19 cellular contexts compared by ENCODE assay signal in the genomic region with DNA sequence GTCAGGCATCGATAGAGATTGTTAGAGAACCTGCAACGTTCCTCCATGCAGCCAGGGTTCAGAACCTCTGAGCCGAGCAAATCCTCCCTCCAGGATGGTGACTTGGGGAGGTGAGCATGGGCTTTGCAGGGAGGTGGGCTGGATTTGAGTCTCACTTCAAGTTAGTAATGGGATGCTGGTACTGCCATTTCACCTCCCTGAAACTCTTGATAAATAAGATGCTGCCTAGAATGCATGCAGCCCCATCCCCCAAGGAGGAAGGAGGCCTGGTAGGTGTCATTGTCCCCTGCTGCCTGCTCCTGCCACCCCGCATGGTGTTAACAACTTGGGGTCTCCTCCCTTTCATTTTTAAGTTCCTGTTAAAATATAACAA. TPM values are rescaled to one million over a fixed set of nuclear protein-coding genes. Genes with fewer than 3 reads are reported as not detected.
DNase-seq lines count a peak whose midpoint lies in the region; ATAC-seq, FAIRE-seq and TF ChIP-seq lines count a peak whose summit lies in the region.
"Had no signal": no experiment of that assay in that cellular context is flagged by ENCODE, and none has a peak within 500 bp of the region (broad histone marks: within the 10 kb centered on the region; RNA-seq: fewer than 3 reads in every experiment).

No MANE protein-coding gene starts in this region.

- no peak overlapping the region for H3K18ac ChIP-seq in IMR-90 (ENCODE audit: low read depth, low read length)

- no peaks in the 10 kb centered on the region for H3K79me1 ChIP-seq in IMR-90 (ENCODE audit: low read depth in 1 of 2, low read length in 2 of 2)

- DNase-seq in IMR-90 (no peak), endodermal cell (peak; percentile 35), osteocyte (ENCODE audit: extremely low spot score, unreplicated experiment) (peak; percentile 44), uterus (no peak), osteoblast (ENCODE audit: insufficient read length, low spot score, missing footprints) (no peak), mucosa of descending colon (no peak), HTR-8/SVneo (ENCODE audit: insufficient read length, low spot score) (no peak)
- DNase-seq: AML-193; CD4-positive, alpha-beta T cell; DMS153; DMS79; GDM1; GM23248 had no signal

- no peak overlapping the region for H3K4ac ChIP-seq in IMR-90 (ENCODE audit: low read depth, low read length)

- no peak for TF ChIP-seq POLR2A in IMR-90 (IDR thresholded peaks at IDR 0.05; ENCODE audit: low read depth, low read length)
- TF ChIP-seq POLR2A in uterus (IDR thresholded peaks at IDR 0.05), result no peak

- no peaks in the 10 kb centered on the region for H3K79me2 ChIP-seq in osteoblast (ENCODE audit: insufficient read depth, low read length)

- H3K9me3 ChIP-seq in IMR-90 (ENCODE audit: control insufficient read depth, insufficient read depth, low read length), result no peaks in the 10 kb centered on the region
- H3K9me3 ChIP-seq in endodermal cell (ENCODE audit: control insufficient read depth, low read length), result peaks cover 9% of the 10 kb centered on the region
- H3K9me3 ChIP-seq in uterus, result no peaks in the 10 kb centered on the region
- H3K9me3 ChIP-seq in osteoblast (ENCODE audit: low read depth, low read length), result no peaks in the 10 kb centered on the region
- no peaks in the 10 kb centered on the region for H3K9me3 ChIP-seq in mucosa of descending colon
- H3K9me3 ChIP-seq: A549, HAP-1 had no signal

- no peak overlapping the region for H2BK15ac ChIP-seq in IMR-90 (ENCODE audit: low read depth, low read length)

- in situ Hi-C loops in IMR-90 (cut with MboI; ENCODE audit: low sequenced_read_pairs), result no loop called here

- no peak overlapping the region for H2BK120ac ChIP-seq in IMR-90 (ENCODE audit: low read depth, low read length)

- CTCF ChIA-PET in IMR-90 (lab: Yijun Ruan, JAX), result no interaction called here

- H3K56ac ChIP-seq in IMR-90 (ENCODE audit: extremely low read depth, insufficient read depth, low read length), result no peak overlapping the region

- no peaks in the 10 kb centered on the region for H4K20me1 ChIP-seq in IMR-90 (ENCODE audit: insufficient read depth, low read length)
- peaks cover 3% of the 10 kb centered on the region for H4K20me1 ChIP-seq in osteoblast (ENCODE audit: insufficient read depth, low read length)

- no peak overlapping the region for H2AK5ac ChIP-seq in IMR-90 (ENCODE audit: low read depth, low read length)

- H4K8ac ChIP-seq in IMR-90 (ENCODE audit: low read depth in 2 of 2, low read length in 2 of 2), result no peak overlapping the region

- H3K27ac Mint-ChIP-seq in endodermal cell, result no peak overlapping the region
- H3K27ac Mint-ChIP-seq in osteocyte (ENCODE audit: unreplicated experiment), result no peak overlapping the region
- H3K27ac Mint-ChIP-seq: CD4-positive, alpha-beta T cell had no signal

- FAIRE-seq in HTR-8/SVneo (lab: Jason Lieb, UNC), result no peak
- FAIRE-seq: A549, GM12892, GM18507 had no signal

- H2AFZ ChIP-seq in IMR-90 (replicated peaks; ENCODE audit: low read length, poor library complexity) (no peak overlapping the region), osteoblast (ENCODE audit: low read length) (no peak overlapping the region)
- H2AFZ ChIP-seq: GM23248 had no signal

- no peak overlapping the region for H2BK5ac ChIP-seq in IMR-90 (ENCODE audit: low read depth, low read length, poor library complexity, severe bottlenecking)

- H3K4me3 ChIP-seq in IMR-90 (ENCODE audit: insufficient read depth, low read depth, low read length), result no peak overlapping the region
- no peak overlapping the region for H3K4me3 ChIP-seq in endodermal cell (ENCODE audit: low read length)
- no peak overlapping the region for H3K4me3 ChIP-seq in uterus
- no peak overlapping the region for H3K4me3 ChIP-seq in osteoblast (ENCODE audit: insufficient read depth, low read length)
- no peak overlapping the region for H3K4me3 ChIP-seq in mucosa of descending colon
- H3K4me3 ChIP-seq: A549, GM23248, HAP-1 had no signal

- dilution Hi-C loops in IMR-90 (cut with HindIII; ENCODE audit: low sequenced_read_pairs, unreplicated experiment), result no loop called here

- H3K4me2 ChIP-seq in IMR-90 (ENCODE audit: low read depth, low read length) (no peak overlapping the region), osteoblast (ENCODE audit: insufficient read depth, low read length) (no peak overlapping the region)
- H3K4me2 ChIP-seq: A549 had no signal

- H3K14ac ChIP-seq in IMR-90 (replicated peaks; ENCODE audit: low read depth, low read length), result no peak overlapping the region

- H3K27me3 Mint-ChIP-seq in endodermal cell (ENCODE audit: insufficient read depth), result peaks cover 2% of the 10 kb centered on the region
- no peaks in the 10 kb centered on the region for H3K27me3 Mint-ChIP-seq in osteocyte (ENCODE audit: unreplicated experiment)
- H3K27me3 Mint-ChIP-seq: CD4-positive, alpha-beta T cell had no signal

- TF ChIP-seq RAD21 in IMR-90 (IDR thresholded peaks at IDR 0.05; ENCODE audit: low read length), result no peak

- peak overlapping the region; percentile 21 for H2AK9ac ChIP-seq in IMR-90 (replicated peaks; ENCODE audit: low read depth, low read length, poor library complexity)

- intact Hi-C loops in IMR-90 (cut with micrococcal nuclease), result no loop called here
- intact Hi-C loops in uterus (cut with DNase I; ENCODE audit: low total_unique reads), result no loop called here
- intact Hi-C loops in mucosa of descending colon (cut with DNase I, micrococcal nuclease), result no loop called here

- H3K4me1 Mint-ChIP-seq in endodermal cell (no peaks in the 10 kb centered on the region), osteocyte (ENCODE audit: unreplicated experiment) (no peaks in the 10 kb centered on the region)

- no peak overlapping the region for H3K23ac ChIP-seq in IMR-90 (ENCODE audit: low read depth, low read length)

- no peak overlapping the region for H3K4me3 Mint-ChIP-seq in endodermal cell
- no peak overlapping the region for H3K4me3 Mint-ChIP-seq in osteocyte (ENCODE audit: unreplicated experiment)
- H3K4me3 Mint-ChIP-seq: CD4-positive, alpha-beta T cell had no signal

- POLR2A ChIA-PET in IMR-90 (lab: Charles Lee; ENCODE audit: unreplicated experiment), result interaction anchor here (0.6 kb wide), 1 partner anchor 30 kb away, joined by 3 read pairs; no protein-coding TSS in a partner anchor

- H4K5ac ChIP-seq in IMR-90 (ENCODE audit: low read depth, low read length), result no peak overlapping the region

- ATAC-seq in IMR-90 (ENCODE audit: low read depth) (no peak), mucosa of descending colon (no peak)
- ATAC-seq: A549 had no signal

- TF ChIP-seq CTCF in IMR-90 (conservative IDR thresholded peaks at IDR 0.05; ENCODE audit: low read depth, low read length), result no peak
- TF ChIP-seq CTCF in endodermal cell (conservative IDR thresholded peaks at IDR 0.05), result no peak
- TF ChIP-seq CTCF in osteocyte (IDR thresholded peaks at IDR 0.05), result no peak
- no peak for TF ChIP-seq CTCF in uterus (IDR thresholded peaks at IDR 0.05)
- TF ChIP-seq CTCF in osteoblast (IDR thresholded peaks at IDR 0.05; ENCODE audit: extremely low read depth, low read depth, low read length), result no peak
- no peak for TF ChIP-seq CTCF in mucosa of descending colon (IDR thresholded peaks at IDR 0.05)

- H3K9me1 ChIP-seq in IMR-90 (ENCODE audit: insufficient read depth, low read length), result no peaks in the 10 kb centered on the region

- H3K27me3 ChIP-seq in IMR-90 (ENCODE audit: control insufficient read depth, insufficient read depth, low read length) (no peaks in the 10 kb centered on the region), endodermal cell (ENCODE audit: control insufficient read depth, insufficient read depth, low read length, poor library complexity, severe bottlenecking) (no peaks in the 10 kb centered on the region), uterus (no peaks in the 10 kb centered on the region), osteoblast (ENCODE audit: insufficient read depth, low read length) (no peaks in the 10 kb centered on the region)

- no peak overlapping the region for H2BK20ac ChIP-seq in IMR-90 (ENCODE audit: low read depth, low read length)

- BruUV-seq in IMR-90 (replicated peaks; lab: Mats Ljungman, UMichigan), result no TSS peak

- no peak overlapping the region for H4K91ac ChIP-seq in IMR-90 (ENCODE audit: insufficient read depth, low read depth, low read length)

- H3K36me3 ChIP-seq in IMR-90 (ENCODE audit: control insufficient read depth, insufficient read depth, low read length), result peaks cover 2% of the 10 kb centered on the region
- peaks cover 9% of the 10 kb centered on the region for H3K36me3 ChIP-seq in endodermal cell (ENCODE audit: control insufficient read depth, insufficient read depth, low read length)
- H3K36me3 ChIP-seq in uterus, result no peaks in the 10 kb centered on the region
- no peaks in the 10 kb centered on the region for H3K36me3 ChIP-seq in osteoblast (ENCODE audit: insufficient read depth, low read length)
- H3K36me3 ChIP-seq in mucosa of descending colon (ENCODE audit: low read depth), result no peaks in the 10 kb centered on the region
- H3K36me3 ChIP-seq: HAP-1 had no signal

- H3K36me3 Mint-ChIP-seq in endodermal cell (ENCODE audit: low read depth), result no peaks in the 10 kb centered on the region
- H3K36me3 Mint-ChIP-seq in osteocyte (ENCODE audit: unreplicated experiment), result peaks cover 5% of the 10 kb centered on the region

- H3K27ac ChIP-seq in IMR-90 (ENCODE audit: insufficient read depth, low read length), result no peak overlapping the region
- no peak overlapping the region for H3K27ac ChIP-seq in endodermal cell (ENCODE audit: low read depth, low read length)
- peak overlapping the region; percentile 13 to 42 for H3K27ac ChIP-seq in uterus
- no peak overlapping the region for H3K27ac ChIP-seq in osteoblast (ENCODE audit: low read depth, low read length)
- H3K27ac ChIP-seq: A549, C4-2B, GM23248 had no signal

- H3K4me1 ChIP-seq in IMR-90 (ENCODE audit: control insufficient read depth, insufficient read depth, low read length) (no peaks in the 10 kb centered on the region), endodermal cell (ENCODE audit: control insufficient read depth, insufficient read depth, low read length) (no peaks in the 10 kb centered on the region), uterus (no peaks in the 10 kb centered on the region), osteoblast (ENCODE audit: insufficient read depth, low read length) (no peaks in the 10 kb centered on the region), mucosa of descending colon (ENCODE audit: low read depth) (no peaks in the 10 kb centered on the region)
- H3K4me1 ChIP-seq: A549, HAP-1 had no signal

- no CpG with 5 or more reads among the region's 4 CpGs for WGBS in IMR-90 (ENCODE audit: extremely low coverage in 2 of 2, insufficient read length in 1 of 2), 2 experiments
- 72% methylated on average over 4 of the region's 4 CpGs; no CpG with 5 or more reads in 1 of the 2 experiments for WGBS in endodermal cell (ENCODE audit: insufficient coverage in 1 of 2, insufficient read length in 1 of 2), 2 experiments

- H3K9ac ChIP-seq in IMR-90 (ENCODE audit: low read depth, low read length), result no peak overlapping the region
- H3K9ac ChIP-seq in endodermal cell (ENCODE audit: extremely low read depth, low read length, poor library complexity, severe bottlenecking), result no peak overlapping the region
- H3K9ac ChIP-seq: GM23248 had no signal

- peaks cover 4% of the 10 kb centered on the region for H3K9me3 Mint-ChIP-seq in endodermal cell
- H3K9me3 Mint-ChIP-seq in osteocyte (ENCODE audit: unreplicated experiment), result no peaks in the 10 kb centered on the region
- H3K9me3 Mint-ChIP-seq: CD4-positive, alpha-beta T cell had no signal

RNA-seq across cellular contexts. Expression of a gene that starts 35.7 kb away (rescaled TPM):
- total RNA-seq in IMR-90 (2012; rRNA removed) (0.56 and 0.72 TPM in 2 replicates), endodermal cell (1 to 10 TPM in 1 of 2 donors, under 1 TPM in 1; 0.95 to 1.9 TPM), osteocyte (0.31 and 0.43 TPM in 2 replicates), uterus (1 to 10 TPM in 3 of 4 donors, under 1 TPM in 1; 0.51 to 9.3 (median 7.1) TPM), osteoblast (2.5 and 3.5 TPM in 2 replicates), mucosa of descending colon (1 to 10 TPM; 4.8 to 8.9 (median 8.1) TPM)
- 1.0 and 2.1 TPM in 2 replicates for polyA plus RNA-seq in IMR-90 (2012; rRNA removed)
- 1.2 and 1.3 TPM in 2 replicates for polyA plus RNA-seq in IMR-90 (2012; cell fraction: cytosol; rRNA removed)
- 1.6 and 1.8 TPM in 2 replicates for polyA plus RNA-seq in IMR-90 (2012; cell fraction: nucleus; rRNA removed; ENCODE audit: low replicate concordance)
- not detected for polyA plus RNA-seq in endodermal cell (2013, experiment 1 of 2)
- not detected for polyA plus RNA-seq in endodermal cell (2013, experiment 2 of 2)
- total RNA-seq: H4 had no signal

RNA-seq across cellular contexts. Expression of a gene that starts 59.6 kb away (rescaled TPM):
- total RNA-seq in IMR-90 (2012; rRNA removed) (782 and 992 TPM in 2 replicates), endodermal cell (100 to 1,000 TPM; 222 to 345 TPM), osteocyte (533 and 537 TPM in 2 replicates), uterus (100 to 1,000 TPM; 161 to 517 (median 173) TPM), osteoblast (265 and 314 TPM in 2 replicates), mucosa of descending colon (100 to 1,000 TPM; 366 to 467 (median 380) TPM)
- polyA plus RNA-seq in IMR-90 (2012; rRNA removed), result 725 and 739 TPM in 2 replicates
- polyA plus RNA-seq in IMR-90 (2012; cell fraction: cytosol; rRNA removed), result 709 and 1,014 TPM in 2 replicates
- 487 and 886 TPM in 2 replicates for polyA plus RNA-seq in IMR-90 (2012; cell fraction: nucleus; rRNA removed; ENCODE audit: low replicate concordance)
- 127 TPM for polyA plus RNA-seq in endodermal cell (2013, experiment 1 of 2)
- polyA plus RNA-seq in endodermal cell (2013, experiment 2 of 2), result 106 TPM

Comparison
In these comparisons a context has a peak if more than half of its experiments do, and no peak if none do; other contexts are left out.
1. DNase-seq: peak in endodermal cell (single experiment) and osteocyte (single experiment); none in IMR-90 (single experiment), uterus (0 of 2), osteoblast (single experiment), mucosa of descending colon (0 of 3) and HTR-8/SVneo (single experiment).
2. H3K27ac ChIP-seq: peak in uterus (2 of 2); none in IMR-90 (single experiment), endodermal cell (single experiment) and osteoblast (single experiment).